In the genomic region with DNA sequence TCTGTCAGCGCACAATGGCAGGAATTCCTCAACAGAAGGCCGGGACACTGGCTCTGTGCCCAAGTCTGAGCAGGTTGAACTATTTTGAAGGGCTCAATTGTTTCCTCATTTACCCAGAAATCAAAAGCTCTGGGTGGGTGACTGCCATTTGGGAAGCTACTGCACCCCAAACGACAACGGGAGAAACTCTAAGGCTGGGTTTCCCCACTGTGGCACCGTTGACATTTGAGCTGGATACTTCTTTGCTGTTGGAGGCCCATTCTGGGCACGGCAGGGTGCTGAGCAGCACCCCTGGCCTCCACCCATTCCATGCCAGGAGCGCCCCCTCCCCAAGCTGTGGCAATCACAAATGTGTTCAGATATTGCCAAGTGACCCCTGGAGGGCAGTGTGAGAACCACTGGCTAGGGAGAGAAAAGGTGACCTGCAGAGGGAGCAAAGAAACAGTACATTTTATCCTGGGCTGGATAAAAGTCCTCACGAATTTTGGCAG, we compare ENCODE assay signal across 9 cellular contexts.
DNase-seq lines count a peak whose midpoint lies in the region; ATAC-seq and TF ChIP-seq lines count a peak whose summit lies in the region.
"Had no signal": no experiment of that assay in that cellular context is flagged by ENCODE, and none has a peak within 500 bp of the region (broad histone marks: within the 10 kb centered on the region; RNA-seq: fewer than 3 reads in every experiment).

No MANE protein-coding gene starts in this region.

- no peaks in the 10 kb centered on the region for H4K20me1 ChIP-seq in PC-3 (ENCODE audit: low read length)

- no peak overlapping the region for H3K9ac ChIP-seq in PC-3 (ENCODE audit: low read length)

- H3F3A ChIP-seq in PC-3 (ENCODE audit: low read length, unreplicated experiment) = no peaks in the 10 kb centered on the region

- H3K4me1 ChIP-seq in A673 (ENCODE audit: insufficient read depth, low read length, poor library complexity, severe bottlenecking) (no peaks in the 10 kb centered on the region), PC-3 (ENCODE audit: insufficient read depth, low read length) (peaks cover 9% of the 10 kb centered on the region)

- intact Hi-C loops in A673 (cut with micrococcal nuclease; ENCODE audit: unreplicated experiment) (loop anchor here (5.0 kb wide), 1 partner anchor 250 kb away; no protein-coding TSS in a partner anchor), PC-3 (cut with micrococcal nuclease) (loop anchor here (1.0 to 2.0 kb wide), 5 partner anchors 39 to 585 kb away; no protein-coding TSS in a partner anchor)

- POLR2A ChIA-PET in A673 (lab: Charles Lee; ENCODE audit: low non-redundant PET) (interaction anchor here (0.6 kb wide), 1 partner anchor 334 kb away, joined by 3 read pairs; no protein-coding TSS in a partner anchor), PC-3 (lab: Charles Lee; ENCODE audit: unreplicated experiment) (interaction anchor here (0.6 kb wide), 1 partner anchor 282 kb away, joined by 6 read pairs; no protein-coding TSS in a partner anchor)

- no peak overlapping the region for H3K27ac ChIP-seq in A673 (ENCODE audit: low read depth, low read length, poor library complexity, severe bottlenecking)
- no peak overlapping the region for H3K27ac ChIP-seq in PC-3 (ENCODE audit: low read length)

- no peaks in the 10 kb centered on the region for H3K79me2 ChIP-seq in PC-3 (ENCODE audit: low read length)

- ATAC-seq in PC-3 (peak; percentile 86), omental fat pad (ENCODE audit: low FRiP score) (peak; percentile 21), HG03469 (IDR thresholded peaks at IDR 0.05; ENCODE audit: unreplicated experiment) (no peak), HG03432 (IDR thresholded peaks at IDR 0.05; ENCODE audit: unreplicated experiment) (no peak)

- H3K9me3 ChIP-seq in A673 (ENCODE audit: low read depth, low read length, poor library complexity, severe bottlenecking) (no peaks in the 10 kb centered on the region), PC-3 (ENCODE audit: low read length) (no peaks in the 10 kb centered on the region)

- H3K9me2 ChIP-seq in PC-3 (replicated peaks; ENCODE audit: low read length) = no peaks in the 10 kb centered on the region

- H3K36me3 ChIP-seq in A673 (ENCODE audit: insufficient read depth, low read length, poor library complexity, severe bottlenecking) (no peaks in the 10 kb centered on the region), PC-3 (ENCODE audit: low read depth, low read length) (no peaks in the 10 kb centered on the region)

- peak overlapping the region; percentile 74 for H3K4me2 ChIP-seq in PC-3 (ENCODE audit: low read length)

- BruUV-seq in A673 (replicated peaks; lab: Mats Ljungman, UMichigan) = no TSS peak
- BruUV-seq in PC-3 (replicated peaks; lab: Mats Ljungman, UMichigan) = no TSS peak

- peak overlapping the region; percentile 54 for H2AFZ ChIP-seq in PC-3 (ENCODE audit: low read length)

- peak; percentile 53; the same call in 1 of the 2 replicates for TF ChIP-seq CTCF in A673 (conservative IDR thresholded peaks at IDR 0.05; ENCODE audit: low read depth, low read length)
- peak; percentile 100 for TF ChIP-seq CTCF in PC-3 (conservative IDR thresholded peaks at IDR 0.05; ENCODE audit: low read depth, low read length)
- peak; percentile 94 for TF ChIP-seq CTCF in epithelial cell of proximal tubule (conservative IDR thresholded peaks at IDR 0.05; ENCODE audit: low read depth, low read length)
- TF ChIP-seq CTCF in omental fat pad (IDR thresholded peaks at IDR 0.05) = peak in 1 of 3 donors; percentile 53

- peak; percentile 46 for DNase-seq in A673 (ENCODE audit: low spot score)
- DNase-seq in H4 (ENCODE audit: low spot score) = peak; percentile 58
- DNase-seq in PC-3 = peak; percentile 80
- DNase-seq in epithelial cell of proximal tubule (ENCODE audit: low read depth) = no peak
- no peak for DNase-seq in omental fat pad (ENCODE audit: low spot score)
- no peak for DNase-seq in stimulated activated CD4-positive, alpha-beta T cell treated with anti-CD3 and anti-CD28 coated beads, Interleukin-15, amount 100 ng/mL, for 24 hours
- DNase-seq: activated naive CD8-positive, alpha-beta T cell treated with anti-CD3 and anti-CD28 coated beads, Interleukin-2, amount 10 ng/mL, durations not matched to agents 7 days and 5 days had no signal

- no peaks in the 10 kb centered on the region for H3K27me3 ChIP-seq in A673 (replicated peaks; ENCODE audit: insufficient read depth, low read depth, low read length, poor library complexity)
- H3K27me3 ChIP-seq in PC-3 (ENCODE audit: low read length) = no peaks in the 10 kb centered on the region

- CTCF ChIA-PET in A673 (lab: Charles Lee) = interaction anchor here (1.2 to 3.5 kb wide), 2 partner anchors 60 to 78 kb away, joined by 6 to 28 read pairs; no protein-coding TSS in a partner anchor
- CTCF ChIA-PET in PC-3 (lab: Charles Lee) = interaction anchor here (0.6 to 2.3 kb wide), 10 partner anchors 30 to 244 kb away, joined by 3 to 36 read pairs (median 5); no protein-coding TSS in a partner anchor

- H3K4me3 ChIP-seq in A673 (ENCODE audit: low read depth, low read length, poor library complexity, severe bottlenecking) (no peak overlapping the region), PC-3 (ENCODE audit: low read length) (peak overlapping the region; percentile 33), epithelial cell of proximal tubule (ENCODE audit: low read depth, low read length) (no peak overlapping the region)

Comparison
In these comparisons a context has a peak if more than half of its experiments do, and no peak if none do; other contexts are left out.
1. DNase-seq: peak in A673 (single experiment), H4 (single experiment) and PC-3 (single experiment); none in epithelial cell of proximal tubule (single experiment), omental fat pad (single experiment) and stimulated activated CD4-positive, alpha-beta T cell treated with anti-CD3 and anti-CD28 coated beads, Interleukin-15, amount 100 ng/mL, for 24 hours (single experiment).
2. ATAC-seq: peak in PC-3 (single experiment) and omental fat pad (single experiment); none in HG03469 (single experiment) and HG03432 (single experiment).